Comparison of ENCODE assay signal across 8 cellular contexts in genomic region chr14:75126679-75127473, GRCh38.
DNase-seq lines count a peak whose midpoint lies in the region; ATAC-seq and TF ChIP-seq lines count a peak whose summit lies in the region.

TSS of gene NEK9 (minus strand) at chr14:75127048. CDS start at chr14:75126921, 127 bp downstream.

- DNase-seq in AML-193 (lab: John Stamatoyannopoulos, UW): peak; percentile 67 to 78
- DNase-seq in NCI-H524 (lab: John Stamatoyannopoulos, UW): peak; percentile 82 to 96
- peak; percentile 93 for DNase-seq in activated CD4-positive, alpha-beta T cell treated with anti-CD3 and anti-CD28 coated beads for 48 hours
- peak; percentile 97 for DNase-seq in left kidney (ENCODE audit: low read depth, low spot score)
- DNase-seq in stimulated activated CD4-positive, alpha-beta T cell treated with anti-CD3 and anti-CD28 coated beads, Interleukin-2, amount 100 ng/mL, for 24 hours: peak; percentile 90 to 93

- peak; percentile 96 for TF ChIP-seq POLR2A in GM19193 (IDR thresholded peaks at IDR 0.05; ENCODE audit: extremely low read depth, insufficient read depth, insufficient read length)

- peak within 1 kb of the TSS; percentile 92 for H3K27ac ChIP-seq in cingulate gyrus (ENCODE audit: low read depth, low read length)

- ATAC-seq in HG03439 (IDR thresholded peaks at IDR 0.05; ENCODE audit: unreplicated experiment): peak; percentile 74

Comparison
In these comparisons a context has a peak if more than half of its experiments do, and no peak if none do; other contexts are left out.
1. Peak in every context shown above with its lines: DNase-seq, ATAC-seq and H3K27ac ChIP-seq.